In the genomic region with DNA sequence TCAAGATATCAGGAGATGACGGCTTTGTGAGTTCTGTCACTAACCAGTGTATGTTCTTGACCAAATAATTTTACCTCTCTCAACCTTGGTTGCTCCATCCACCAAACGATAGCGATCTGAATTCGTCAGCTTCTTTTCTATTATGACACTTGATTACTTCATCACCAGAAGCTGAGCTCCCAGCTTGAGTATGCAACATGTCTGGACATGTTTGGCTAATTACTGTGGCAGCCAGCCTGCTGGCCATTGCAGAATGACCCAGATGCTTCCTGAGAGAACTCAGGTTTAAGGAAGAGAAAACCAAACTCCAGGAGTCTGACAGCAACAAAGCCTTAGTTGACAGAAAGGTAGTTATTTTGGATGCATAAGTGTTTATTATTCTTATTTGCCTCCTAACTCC, we compare ENCODE assay signal across 1 cellular context.
TF ChIP-seq lines count a peak whose summit lies in the region.

No MANE protein-coding gene starts in this region.

TF ChIP-seq in IMR-90, 13 proteins besides CTCF, POLR2A, EP300 and RAD21:
- no peak for TF ChIP-seq BHLHE40 (IDR thresholded peaks at IDR 0.05; ENCODE audit: low read depth, low read length)
- no peak for TF ChIP-seq RFX5 (IDR thresholded peaks at IDR 0.05; ENCODE audit: low read depth, low read length)
- TF ChIP-seq MAFK (IDR thresholded peaks at IDR 0.05; ENCODE audit: low read depth, low read length) = no peak
- TF ChIP-seq CEBPB (IDR thresholded peaks at IDR 0.05; ENCODE audit: low read depth, low read length) = no peak
- TF ChIP-seq NFE2L2 (IDR thresholded peaks at IDR 0.05; ENCODE audit: low read depth, low read length) = no peak
- no peak for TF ChIP-seq RCOR1 (IDR thresholded peaks at IDR 0.05; ENCODE audit: insufficient replicate concordance, low read length)
- TF ChIP-seq, protein P1, sequence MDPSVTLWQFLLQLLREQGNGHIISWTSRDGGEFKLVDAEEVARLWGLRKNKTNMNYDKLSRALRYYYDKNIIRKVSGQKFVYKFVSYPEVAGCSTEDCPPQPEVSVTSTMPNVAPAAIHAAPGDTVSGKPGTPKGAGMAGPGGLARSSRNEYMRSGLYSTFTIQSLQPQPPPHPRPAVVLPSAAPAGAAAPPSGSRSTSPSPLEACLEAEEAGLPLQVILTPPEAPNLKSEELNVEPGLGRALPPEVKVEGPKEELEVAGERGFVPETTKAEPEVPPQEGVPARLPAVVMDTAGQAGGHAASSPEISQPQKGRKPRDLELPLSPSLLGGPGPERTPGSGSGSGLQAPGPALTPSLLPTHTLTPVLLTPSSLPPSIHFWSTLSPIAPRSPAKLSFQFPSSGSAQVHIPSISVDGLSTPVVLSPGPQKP (IDR thresholded peaks at IDR 0.05; ENCODE audit: borderline replicate concordance, low read depth, low read length) = no peak
- TF ChIP-seq MAZ (IDR thresholded peaks at IDR 0.05; ENCODE audit: borderline replicate concordance, low read depth, low read length) = no peak
- no peak for TF ChIP-seq MXI1 (IDR thresholded peaks at IDR 0.05; ENCODE audit: borderline replicate concordance, low read depth, low read length)
- TF ChIP-seq SMC3 (IDR thresholded peaks at IDR 0.05; ENCODE audit: low read depth, low read length) = no peak
- no peak for TF ChIP-seq CHD1 (IDR thresholded peaks at IDR 0.05; ENCODE audit: low read depth, low read length)
- TF ChIP-seq, protein P2, sequence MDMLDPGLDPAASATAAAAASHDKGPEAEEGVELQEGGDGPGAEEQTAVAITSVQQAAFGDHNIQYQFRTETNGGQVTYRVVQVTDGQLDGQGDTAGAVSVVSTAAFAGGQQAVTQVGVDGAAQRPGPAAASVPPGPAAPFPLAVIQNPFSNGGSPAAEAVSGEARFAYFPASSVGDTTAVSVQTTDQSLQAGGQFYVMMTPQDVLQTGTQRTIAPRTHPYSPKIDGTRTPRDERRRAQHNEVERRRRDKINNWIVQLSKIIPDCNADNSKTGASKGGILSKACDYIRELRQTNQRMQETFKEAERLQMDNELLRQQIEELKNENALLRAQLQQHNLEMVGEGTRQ (IDR thresholded peaks at IDR 0.05; ENCODE audit: low read depth, low read length) = no peak
- TF ChIP-seq FOS (IDR thresholded peaks at IDR 0.05; ENCODE audit: low read depth, low read length) = no peak
